In the genomic region with DNA sequence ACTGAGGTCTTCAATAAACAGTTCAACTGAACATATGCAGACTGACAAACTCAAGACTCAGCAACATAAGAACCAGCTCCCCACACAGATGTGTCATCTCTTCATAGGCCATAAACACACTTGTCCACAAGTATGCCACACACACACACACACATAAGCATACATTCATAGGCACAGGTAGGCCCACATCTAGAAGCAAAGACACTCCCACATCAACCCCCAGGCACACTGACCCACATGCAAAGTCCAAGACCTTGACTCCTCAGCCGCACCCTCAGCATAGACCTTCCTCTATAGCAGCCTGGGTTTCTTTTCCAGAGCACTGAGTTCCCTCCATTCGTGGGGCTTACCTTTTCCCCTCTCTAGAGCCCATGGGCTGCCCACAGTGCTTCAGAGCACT, we compare ENCODE assay signal across 18 cellular contexts. TPM values are rescaled to one million over a fixed set of nuclear protein-coding genes. Genes with fewer than 3 reads are reported as not detected.
A peak's percentile ranks its signal among the peaks of the same experiment; 100 is the strongest.
DNase-seq lines count a peak whose midpoint lies in the region; TF ChIP-seq lines count a peak whose summit lies in the region.
"Had no signal": no experiment of that assay in that cellular context is flagged by ENCODE, and none has a peak within 500 bp of the region (broad histone marks: within the 10 kb centered on the region; RNA-seq: fewer than 3 reads in every experiment).

No MANE protein-coding gene starts in this region.

- no peak for TF ChIP-seq EP300 in sigmoid colon (IDR thresholded peaks at IDR 0.05)

- H3K9me3 ChIP-seq in sigmoid colon = no peaks in the 10 kb centered on the region
- H3K9me3 ChIP-seq: left ventricle myocardium inferior, neutrophil, tibial artery had no signal

- H3K27me3 ChIP-seq in sigmoid colon (peaks cover 23 to 42% (median 26%) of the 10 kb centered on the region in 3 donors), dorsolateral prefrontal cortex (peaks cover 0 to 34% (median 23%) of the 10 kb centered on the region in 45 donors)

- TF ChIP-seq POLR2A in sigmoid colon (IDR thresholded peaks at IDR 0.05) = peak in 1 of 2 donors; percentile 53

- DNase-seq in DMS53 treated with DMSO at 0.1 percent for 48 hours (lab: John Stamatoyannopoulos, UW; ENCODE audit: unreplicated experiment) = peak; percentile 48
- peak; percentile 7 for DNase-seq in amniotic epithelial cell (ENCODE audit: low read depth)
- DNase-seq in kidney glomerular epithelial cell (lab: John Stamatoyannopoulos, UW) = peak; percentile 64
- DNase-seq in renal cortical epithelial cell (ENCODE audit: low read depth) = peak; percentile 61
- DNase-seq in NCI-H82 (lab: John Stamatoyannopoulos, UW) = no peak
- no peak for DNase-seq in sigmoid colon
- DNase-seq in activated T-cell treated with anti-CD3 and anti-CD28 coated beads for 4 hours = no peak
- DNase-seq in dorsolateral prefrontal cortex = no peak
- DNase-seq: activated CD8-positive, alpha-beta T cell treated with anti-CD3 and anti-CD28 coated beads for 36 hours; activated effector memory CD4-positive, alpha-beta T cell treated with Interleukin-2 at 50 U/mL for 16 hours; effector CD4-positive, alpha-beta T cell; Karpas-422; left ventricle myocardium inferior; NCI-H187 treated with DMSO at 0.1 percent for 48 hours; NCI-H774; tibial artery had no signal

- H3K4me3 ChIP-seq in sigmoid colon = no peak overlapping the region
- H3K4me3 ChIP-seq in dorsolateral prefrontal cortex = no peak overlapping the region
- H3K4me3 ChIP-seq: left ventricle myocardium inferior, tibial artery had no signal

- H3K27ac ChIP-seq in sigmoid colon (peak overlapping the region in 1 of 4 donors; percentile 41), dorsolateral prefrontal cortex (no peak overlapping the region)
- H3K27ac ChIP-seq: left ventricle myocardium inferior, neutrophil, tibial artery had no signal

- no peaks in the 10 kb centered on the region for H3K36me3 ChIP-seq in sigmoid colon
- H3K36me3 ChIP-seq: left ventricle myocardium inferior, neutrophil, tibial artery had no signal

- H3K4me1 ChIP-seq in sigmoid colon = peaks cover 0 to 11% (median 5%) of the 10 kb centered on the region in 4 donors

- 17 to 68% methylated on average over 2 of the region's 2 CpGs for WGBS in sigmoid colon, 2 donors

- intact Hi-C loops in sigmoid colon (cut with DNase I) (no loop called here), dorsolateral prefrontal cortex (cut with DNase I) (no loop called here)

- TF ChIP-seq CTCF in sigmoid colon (IDR thresholded peaks at IDR 0.05) (no peak), dorsolateral prefrontal cortex (IDR thresholded peaks at IDR 0.05 in 54 of 56, conservative IDR thresholded peaks at IDR 0.05 in 2 of 56; ENCODE audit: low read depth in 1 of 56, partially characterized antibody in 56 of 56) (no peak)

RNA-seq across cellular contexts. Expression of gene LAD1, which starts 1.4 kb away (rescaled TPM):
- total RNA-seq in renal cortical epithelial cell = 51.6 and 68.6 TPM in 2 replicates
- not detected for total RNA-seq in sigmoid colon
- polyA plus RNA-seq in sigmoid colon = 100 to 1,000 TPM in 2 of 3 donors, 10 to 100 TPM in 1; 63.7 to 151 (median 102) TPM
- total RNA-seq in dorsolateral prefrontal cortex = 1 to 10 TPM in 1 of 120 experiments, under 1 TPM in 1, not detected in 118; 0.32 to 1.0 TPM
- total RNA-seq: activated CD8-positive, alpha-beta T cell treated with anti-CD3 and anti-CD28 coated beads for 36 hours had no signal

RNA-seq across cellular contexts. Expression of gene TNNT2, which starts 20.2 kb away (rescaled TPM):
- total RNA-seq in renal cortical epithelial cell = 0.25 and 0.69 TPM in 2 replicates
- under 1 TPM in 1 of 4 donors, not detected in 3; 0.81 TPM for total RNA-seq in sigmoid colon
- polyA plus RNA-seq in sigmoid colon = 10 to 100 TPM in 1 of 3 donors, 1 to 10 TPM in 2; 3.1 to 34.9 (median 4.8) TPM
- total RNA-seq in dorsolateral prefrontal cortex = 10 to 100 TPM; 12.2 to 91.1 (median 35.5) TPM
- total RNA-seq: activated CD8-positive, alpha-beta T cell treated with anti-CD3 and anti-CD28 coated beads for 36 hours had no signal

RNA-seq across cellular contexts. Expression of gene TNNI1, which starts 23.9 kb away (rescaled TPM):
- under 0.01 TPM in 1 of 2 replicates, not detected in the other for total RNA-seq in renal cortical epithelial cell
- not detected for total RNA-seq in sigmoid colon
- 1 to 10 TPM in 1 of 3 donors, under 1 TPM in 2; 0.04 to 7.8 (median 0.46) TPM for polyA plus RNA-seq in sigmoid colon
- total RNA-seq in dorsolateral prefrontal cortex = under 1 TPM in 3 of 120 experiments, not detected in 117; 0.32 to 0.99 (median 0.66) TPM
- total RNA-seq: activated CD8-positive, alpha-beta T cell treated with anti-CD3 and anti-CD28 coated beads for 36 hours; glomerular endothelial cell had no signal

Comparison
In these comparisons a context has a peak if more than half of its experiments do, and no peak if none do; other contexts are left out.
1. DNase-seq: peak in DMS53 treated with DMSO at 0.1 percent for 48 hours (single experiment), amniotic epithelial cell (single experiment), kidney glomerular epithelial cell (single experiment) and renal cortical epithelial cell (single experiment); none in NCI-H82 (single experiment), sigmoid colon (single experiment), activated T-cell treated with anti-CD3 and anti-CD28 coated beads for 4 hours (single experiment) and dorsolateral prefrontal cortex (0 of 10).
2. RNA of gene LAD1, which starts 1.4 kb away (total RNA-seq): 51.6 to 68.6 TPM in renal cortical epithelial cell; not detected in sigmoid colon and 0.32 to 1.0 TPM in dorsolateral prefrontal cortex; every median in the first group is over 10 times any median in the second.